ENCODE assay signal across 28 cellular contexts in genomic region chr3:159196316-159196715, GRCh38.
"Had no signal": no experiment of that assay in that cellular context is flagged by ENCODE, and none has a peak within 500 bp of the region (broad histone marks: within the 10 kb centered on the region; RNA-seq: fewer than 3 reads in every experiment).

No MANE protein-coding gene starts in this region.

- H3K27me3 ChIP-seq: brain microvascular endothelial cell, dorsolateral prefrontal cortex, heart right ventricle, left lung, uterus had no signal

- ATAC-seq: heart right ventricle, left lung, lower lobe of right lung, natural killer cell, right cardiac atrium had no signal

- H3K27ac ChIP-seq: brain microvascular endothelial cell, coronary artery, dorsolateral prefrontal cortex, heart right ventricle, left lung, lower lobe of right lung, thoracic aorta, uterus, VCaP had no signal

- DNase-seq: activated CD4-positive, alpha-beta memory T cell treated with anti-CD3 and anti-CD28 coated beads for 36 hours; activated CD4-positive, alpha-beta T cell treated with anti-CD3 and anti-CD28 coated beads, Interleukin-2, amount 10 ng/mL, durations not matched to agents 24 days and 14 days; activated CD4-positive, CD25-positive, alpha-beta regulatory T cell treated with anti-CD3 and anti-CD28 coated beads, Interleukin-2, amount 50 U/mL, for 72 hours; activated CD8-positive, alpha-beta memory T cell treated with anti-CD3 and anti-CD28 coated beads, Interleukin-2, amount 50 U/mL, for 4 hours; activated effector memory CD4-positive, alpha-beta T cell treated with anti-CD3 and anti-CD28 coated beads, Interleukin-2, amount 50 U/mL, for 16 hours; activated naive CD4-positive, alpha-beta T cell treated with anti-CD3 and anti-CD28 coated beads for 36 hours; activated naive CD8-positive, alpha-beta T cell treated with anti-CD3 and anti-CD28 coated beads, Interleukin-2, amount 10 ng/mL, durations not matched to agents 7 days and 5 days; activated T-cell treated with anti-CD3 and anti-CD28 coated beads, Interleukin-2, amount 50 U/mL, for 1 hour; brain microvascular endothelial cell; dorsolateral prefrontal cortex; effector memory CD4-positive, alpha-beta T cell; erythroblast; foreskin melanocyte; heart right ventricle; left lung; lower lobe of right lung; mesendoderm; natural killer cell; posterior cingulate gyrus; right cardiac atrium; stimulated activated CD4-positive, alpha-beta T cell treated with anti-CD3 and anti-CD28 coated beads, Interleukin-2, amount 100 ng/mL, for 48 hours; trophoblast cell; uterus had no signal

- H3K4me1 Mint-ChIP-seq: activated CD4-positive, alpha-beta T cell treated with anti-CD3 and anti-CD28 coated beads, Interleukin-2, amount 10 ng/mL, durations not matched to agents 24 days and 14 days; activated naive CD8-positive, alpha-beta T cell treated with anti-CD3 and anti-CD28 coated beads, Interleukin-2, amount 10 ng/mL, durations not matched to agents 7 days and 5 days; natural killer cell had no signal

- H3K4me3 ChIP-seq: coronary artery, dorsolateral prefrontal cortex, heart right ventricle, left lung, lower lobe of right lung, thoracic aorta, uterus had no signal

- H3K27me3 Mint-ChIP-seq: activated CD4-positive, alpha-beta memory T cell treated with anti-CD3 and anti-CD28 coated beads for 36 hours; activated CD4-positive, alpha-beta T cell treated with anti-CD3 and anti-CD28 coated beads, Interleukin-2, amount 10 ng/mL, durations not matched to agents 24 days and 14 days; activated naive CD8-positive, alpha-beta T cell treated with anti-CD3 and anti-CD28 coated beads, Interleukin-2, amount 10 ng/mL, durations not matched to agents 7 days and 5 days; stimulated activated naive CD8-positive, alpha-beta T cell treated with anti-CD3 and anti-CD28 coated beads, Interleukin-15, Interleukin-2, amounts not matched to agents 100 ng/mL and 50 ng/mL, for 24 hours had no signal

- H3K36me3 ChIP-seq: brain microvascular endothelial cell, heart right ventricle, left lung, lower lobe of right lung, thoracic aorta, uterus had no signal

- H3K36me3 Mint-ChIP-seq: activated CD4-positive, alpha-beta memory T cell treated with anti-CD3 and anti-CD28 coated beads for 36 hours; activated naive CD8-positive, alpha-beta T cell treated with anti-CD3 and anti-CD28 coated beads, Interleukin-2, amount 10 ng/mL, durations not matched to agents 7 days and 5 days; natural killer cell had no signal

- H3K27ac Mint-ChIP-seq: activated CD4-positive, alpha-beta memory T cell treated with anti-CD3 and anti-CD28 coated beads for 36 hours; activated CD4-positive, alpha-beta T cell treated with anti-CD3 and anti-CD28 coated beads, Interleukin-2, amount 10 ng/mL, durations not matched to agents 24 days and 14 days; activated naive CD4-positive, alpha-beta T cell treated with anti-CD3 and anti-CD28 coated beads for 36 hours; activated naive CD8-positive, alpha-beta T cell treated with anti-CD3 and anti-CD28 coated beads, Interleukin-2, amount 10 ng/mL, durations not matched to agents 7 days and 5 days; activated T-helper 1 cell treated with anti-CD3 and anti-CD28 coated beads, Interleukin-12 subunit alpha, Interleukin-12 subunit beta, Interleukin-2, Interleukin-4 antibody, amounts not matched to agents 30 ng/mL and 10 ng/mL and 1 ng/mL, durations not matched to agents 14 hours and 24 hours and 36 hours; natural killer cell; stimulated activated naive CD8-positive, alpha-beta T cell treated with anti-CD3 and anti-CD28 coated beads, Interleukin-15, Interleukin-2, amounts not matched to agents 100 ng/mL and 50 ng/mL, for 24 hours had no signal

- H3K9me3 ChIP-seq: uterus had no signal

- H3K9me3 Mint-ChIP-seq: activated CD4-positive, alpha-beta memory T cell treated with anti-CD3 and anti-CD28 coated beads for 36 hours; activated CD4-positive, alpha-beta T cell treated with anti-CD3 and anti-CD28 coated beads, Interleukin-2, amount 10 ng/mL, durations not matched to agents 24 days and 14 days; stimulated activated naive CD8-positive, alpha-beta T cell treated with anti-CD3 and anti-CD28 coated beads, Interleukin-15, Interleukin-2, amounts not matched to agents 100 ng/mL and 50 ng/mL, for 24 hours had no signal

- H3K4me1 ChIP-seq: heart right ventricle, left lung, lower lobe of right lung, uterus had no signal

- H3K4me3 Mint-ChIP-seq: activated CD4-positive, alpha-beta memory T cell treated with anti-CD3 and anti-CD28 coated beads for 36 hours; activated CD4-positive, alpha-beta T cell treated with anti-CD3 and anti-CD28 coated beads, Interleukin-2, amount 10 ng/mL, durations not matched to agents 24 days and 14 days; activated naive CD4-positive, alpha-beta T cell treated with anti-CD3 and anti-CD28 coated beads for 36 hours; activated naive CD8-positive, alpha-beta T cell treated with anti-CD3 and anti-CD28 coated beads, Interleukin-2, amount 10 ng/mL, durations not matched to agents 7 days and 5 days; activated T-helper 1 cell treated with anti-CD3 and anti-CD28 coated beads, Interleukin-12 subunit alpha, Interleukin-12 subunit beta, Interleukin-2, Interleukin-4 antibody, amounts not matched to agents 30 ng/mL and 10 ng/mL and 1 ng/mL, durations not matched to agents 14 hours and 24 hours and 36 hours; natural killer cell; stimulated activated naive CD8-positive, alpha-beta T cell treated with anti-CD3 and anti-CD28 coated beads, Interleukin-15, Interleukin-2, amounts not matched to agents 100 ng/mL and 50 ng/mL, for 24 hours had no signal
